In genomic region chr9:69173497-69173890, GRCh38 we compare ENCODE assay signal across 7 cellular contexts. TPM values are rescaled to one million over a fixed set of nuclear protein-coding genes. Genes with fewer than 3 reads are reported as not detected.
DNase-seq lines count a peak whose midpoint lies in the region; ATAC-seq and TF ChIP-seq lines count a peak whose summit lies in the region.

No MANE protein-coding gene starts in this region.

- H3K4me1 Mint-ChIP-seq in effector memory CD8-positive, alpha-beta T cell (ENCODE audit: low read depth in 2 of 2): peaks cover 17 to 18% of the 10 kb centered on the region in 2 donors

- intact Hi-C loops in ovary (cut with DNase I): no loop called here

- peak overlapping the region; percentile 72 to 93 for H3K27ac ChIP-seq in ovary

- peak overlapping the region; percentile 60 for H3K4me3 ChIP-seq in ovary

- no peak for TF ChIP-seq POLR2A in ovary (IDR thresholded peaks at IDR 0.05)

- no peaks in the 10 kb centered on the region for H3K9me3 Mint-ChIP-seq in effector memory CD8-positive, alpha-beta T cell

- TF ChIP-seq CTCF in ovary (IDR thresholded peaks at IDR 0.05): no peak

- H3K4me3 Mint-ChIP-seq in effector memory CD8-positive, alpha-beta T cell: peak overlapping the region; percentile 80 to 82

- no peak overlapping the region for H3K27ac Mint-ChIP-seq in effector memory CD8-positive, alpha-beta T cell

- H3K27me3 Mint-ChIP-seq in effector memory CD8-positive, alpha-beta T cell: peaks cover 15 to 45% of the 10 kb centered on the region in 2 donors

- H3K9me3 ChIP-seq in ovary: no peaks in the 10 kb centered on the region

- ATAC-seq in GM19397 (IDR thresholded peaks at IDR 0.05; ENCODE audit: unreplicated experiment) (peak; percentile 4), GM18520 (IDR thresholded peaks at IDR 0.05; ENCODE audit: unreplicated experiment) (no peak)
- ATAC-seq in effector memory CD8-positive, alpha-beta T cell (replicated peaks): no peak

- 4 to 5% (median 4%) methylated on average over 16 to 17 of the region's 17 CpGs for WGBS in ovary, 3 donors

- DNase-seq in M059J (ENCODE audit: low read depth) (peak; percentile 87), ovary (no peak), NCI-H1092 treated with DMSO at 0.1 percent for 48 hours (lab: John Stamatoyannopoulos, UW) (no peak), SW 1271 (lab: John Stamatoyannopoulos, UW) (no peak)
- no peak for DNase-seq in effector memory CD8-positive, alpha-beta T cell

- H3K27me3 ChIP-seq in ovary: no peaks in the 10 kb centered on the region

- TF ChIP-seq EP300 in ovary (IDR thresholded peaks at IDR 0.05): no peak

- H3K36me3 Mint-ChIP-seq in effector memory CD8-positive, alpha-beta T cell (ENCODE audit: insufficient read depth): peaks cover 7% of the 10 kb centered on the region

- H3K4me1 ChIP-seq in ovary (ENCODE audit: insufficient read depth): peaks cover 3% of the 10 kb centered on the region

- H3K36me3 ChIP-seq in ovary: no peaks in the 10 kb centered on the region

RNA-seq across cellular contexts. Expression of gene TJP2, which starts 0.6 kb away (rescaled TPM):
- total RNA-seq in M059J (2014; rRNA removed; shearing (Covaris generic)): 58.9 and 73.7 TPM in 2 replicates
- total RNA-seq in ovary: 100 to 1,000 TPM in 3 of 7 donors, 10 to 100 TPM in 4; 40.5 to 143 (median 71.7) TPM
- polyA plus RNA-seq in ovary: 10 to 100 TPM; 47.7 to 51.3 TPM
